In the genomic region with DNA sequence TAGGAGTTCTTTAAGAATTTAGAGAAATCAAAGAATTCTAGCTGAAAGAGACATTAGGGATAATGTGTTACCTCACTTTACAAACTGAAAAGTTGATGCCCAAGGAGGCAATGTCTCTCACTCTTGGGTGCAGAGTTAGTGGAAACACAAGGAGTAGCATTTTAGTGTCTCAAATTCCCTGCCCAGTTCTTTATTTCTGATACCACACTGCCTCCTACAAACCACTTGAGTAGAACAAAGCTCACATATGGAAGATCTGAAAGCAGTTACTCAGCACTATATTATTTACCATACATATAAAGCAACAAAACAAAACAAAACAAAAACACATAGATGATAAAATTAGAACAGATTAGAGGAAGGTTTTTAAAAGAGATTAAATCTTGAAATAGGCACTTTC, we compare ENCODE assay signal across 22 cellular contexts.
DNase-seq lines count a peak whose midpoint lies in the region; ATAC-seq and TF ChIP-seq lines count a peak whose summit lies in the region.
"Had no signal": no experiment of that assay in that cellular context is flagged by ENCODE, and none has a peak within 500 bp of the region (broad histone marks: within the 10 kb centered on the region; RNA-seq: fewer than 3 reads in every experiment).

No MANE protein-coding gene starts in this region.

- no peaks in the 10 kb centered on the region for H3K9me3 ChIP-seq in SK-N-MC (ENCODE audit: low read depth, low read length)
- no peaks in the 10 kb centered on the region for H3K9me3 ChIP-seq in trophoblast cell (ENCODE audit: insufficient read depth, low read depth, low read length)
- H3K9me3 ChIP-seq: psoas muscle, spleen, tibial artery had no signal

- POLR2A ChIA-PET in GM10248 (lab: Yijun Ruan, JAX), result no interaction called here

- H3K4me2 ChIP-seq in trophoblast cell (ENCODE audit: low read length), result no peak overlapping the region

- no peak overlapping the region for H3K4ac ChIP-seq in trophoblast cell (ENCODE audit: low read depth, low read length)

- H3K9me3 Mint-ChIP-seq in glutamatergic neuron (ENCODE audit: unreplicated experiment), result no peaks in the 10 kb centered on the region
- H3K9me3 Mint-ChIP-seq: CD14-positive monocyte; nephron; stimulated activated effector memory CD8-positive, alpha-beta T cell treated with anti-CD3 and anti-CD28 coated beads, Interleukin-12 subunit alpha, Interleukin-12 subunit beta, amount 100 ng/mL, for 72 hours had no signal

- DNase-seq in GM10248 (ENCODE audit: extremely low spot score) (no peak), HCEC 1CT (peak; percentile 4), SK-N-MC (ENCODE audit: low read depth, low spot score) (no peak), foreskin keratinocyte (no peak), trophoblast cell (no peak), NCI-H2029 (lab: John Stamatoyannopoulos, UW) (no peak), glutamatergic neuron (no peak), NCI-H774 (lab: John Stamatoyannopoulos, UW) (no peak)
- DNase-seq: activated CD4-positive, CD25-positive, alpha-beta regulatory T cell treated with anti-CD3 and anti-CD28 coated beads, Interleukin-2, amount 50 U/mL, for 72 hours; activated naive CD4-positive, alpha-beta T cell; head of caudate nucleus; islet precursor cell; NCI-H2029 treated with DMSO at 0.1 percent for 48 hours; NCI-H526; psoas muscle; spleen; tibial artery had no signal

- H3K4me1 ChIP-seq in foreskin keratinocyte (peaks cover 8% of the 10 kb centered on the region), trophoblast cell (ENCODE audit: control insufficient read depth in 1 of 2, insufficient read depth in 2 of 2, low read length in 2 of 2) (no peaks in the 10 kb centered on the region)

- H3K79me2 ChIP-seq in trophoblast cell (ENCODE audit: control insufficient read depth, insufficient read depth, low read length, poor library complexity), result no peaks in the 10 kb centered on the region

- no peak overlapping the region for H3K9ac ChIP-seq in SK-N-MC (ENCODE audit: insufficient read length)
- H3K9ac ChIP-seq in trophoblast cell (ENCODE audit: low read length), result no peak overlapping the region

- no peaks in the 10 kb centered on the region for H3K79me1 ChIP-seq in trophoblast cell (ENCODE audit: low read length)

- H3K4me3 ChIP-seq in SK-N-MC (no peak overlapping the region), trophoblast cell (ENCODE audit: low read depth, low read length) (no peak overlapping the region)
- H3K4me3 ChIP-seq: coronary artery, psoas muscle, spleen, tibial artery had no signal

- H2AK5ac ChIP-seq in trophoblast cell (ENCODE audit: low read length), result no peak overlapping the region

- H3K27me3 Mint-ChIP-seq in glutamatergic neuron (ENCODE audit: unreplicated experiment), result no peaks in the 10 kb centered on the region

- no peaks in the 10 kb centered on the region for H3K36me3 Mint-ChIP-seq in glutamatergic neuron (ENCODE audit: unreplicated experiment)
- H3K36me3 Mint-ChIP-seq: CD14-positive monocyte; stimulated activated effector memory CD8-positive, alpha-beta T cell treated with anti-CD3 and anti-CD28 coated beads, Interleukin-12 subunit alpha, Interleukin-12 subunit beta, amount 100 ng/mL, for 72 hours had no signal

- H3K27me3 ChIP-seq in foreskin keratinocyte (no peaks in the 10 kb centered on the region), trophoblast cell (ENCODE audit: insufficient read depth, low read length) (no peaks in the 10 kb centered on the region)
- H3K27me3 ChIP-seq: spleen, tibial artery had no signal

- CTCF ChIA-PET in GM10248 (lab: Yijun Ruan, JAX), result interaction anchor here (1.1 to 2.0 kb wide), 6 partner anchors 9 to 758 kb away, joined by 3 to 8 read pairs (median 4); no protein-coding TSS in a partner anchor

- no peak overlapping the region for H3K23ac ChIP-seq in trophoblast cell (ENCODE audit: low read length)

- H2BK12ac ChIP-seq in trophoblast cell (ENCODE audit: low read length), result no peak overlapping the region

- H3K18ac ChIP-seq in trophoblast cell (ENCODE audit: low read length), result no peak overlapping the region

- H3K4me1 Mint-ChIP-seq in glutamatergic neuron (ENCODE audit: low read depth, unreplicated experiment), result peaks cover 2% of the 10 kb centered on the region
- H3K4me1 Mint-ChIP-seq: nephron; stimulated activated effector memory CD8-positive, alpha-beta T cell treated with anti-CD3 and anti-CD28 coated beads, Interleukin-12 subunit alpha, Interleukin-12 subunit beta, amount 100 ng/mL, for 72 hours had no signal

- no peak overlapping the region for H3K14ac ChIP-seq in trophoblast cell (ENCODE audit: low read length)

- no peak overlapping the region for H3K4me3 Mint-ChIP-seq in glutamatergic neuron (ENCODE audit: unreplicated experiment)
- H3K4me3 Mint-ChIP-seq: CD14-positive monocyte; nephron; stimulated activated effector memory CD8-positive, alpha-beta T cell treated with anti-CD3 and anti-CD28 coated beads, Interleukin-12 subunit alpha, Interleukin-12 subunit beta, amount 100 ng/mL, for 72 hours had no signal

- H2AFZ ChIP-seq in trophoblast cell (ENCODE audit: insufficient read depth, low read length, poor library complexity), result no peak overlapping the region

- H4K12ac ChIP-seq in trophoblast cell (ENCODE audit: low read depth, low read length), result no peak overlapping the region

- peak overlapping the region; percentile 27; the same call in 1 of the 2 replicates for H3K27ac ChIP-seq in SK-N-MC
- H3K27ac ChIP-seq in foreskin keratinocyte, result no peak overlapping the region
- H3K27ac ChIP-seq in trophoblast cell (ENCODE audit: low read depth, low read length), result no peak overlapping the region
- H3K27ac ChIP-seq: coronary artery, epithelial cell of prostate, psoas muscle, spleen, tibial artery had no signal

- H2BK120ac ChIP-seq in trophoblast cell (ENCODE audit: insufficient read depth, low read length, poor library complexity), result no peak overlapping the region

- H3K27ac Mint-ChIP-seq in glutamatergic neuron (ENCODE audit: unreplicated experiment), result no peak overlapping the region
- H3K27ac Mint-ChIP-seq: CD14-positive monocyte; nephron; stimulated activated effector memory CD8-positive, alpha-beta T cell treated with anti-CD3 and anti-CD28 coated beads, Interleukin-12 subunit alpha, Interleukin-12 subunit beta, amount 100 ng/mL, for 72 hours had no signal

- H4K91ac ChIP-seq in trophoblast cell (ENCODE audit: low read depth, low read length), result no peak overlapping the region

- H3K36me3 ChIP-seq in SK-N-MC (ENCODE audit: insufficient read depth, low read length) (no peaks in the 10 kb centered on the region), trophoblast cell (ENCODE audit: control insufficient read depth in 1 of 2, insufficient read depth in 2 of 2, low read length in 2 of 2) (no peaks in the 10 kb centered on the region)
- H3K36me3 ChIP-seq: spleen, tibial artery had no signal

- no peak overlapping the region for H2BK5ac ChIP-seq in trophoblast cell (ENCODE audit: low read depth, low read length, poor library complexity)

- TF ChIP-seq CTCF in GM10248 (IDR thresholded peaks at IDR 0.05; ENCODE audit: control extremely low read depth, extremely low read depth, low read depth, missing control alignments) (peak; percentile 34), foreskin keratinocyte (conservative IDR thresholded peaks at IDR 0.05) (peak; percentile 31), glutamatergic neuron (IDR thresholded peaks at IDR 0.05; ENCODE audit: partially characterized antibody, unreplicated experiment) (no peak)

- ATAC-seq in foreskin keratinocyte, result no peak
- ATAC-seq: psoas muscle; stimulated activated effector memory CD8-positive, alpha-beta T cell treated with anti-CD3 and anti-CD28 coated beads, Interleukin-12 subunit alpha, Interleukin-12 subunit beta, amount 100 ng/mL, for 72 hours had no signal

- no peak overlapping the region for H4K8ac ChIP-seq in trophoblast cell (ENCODE audit: low read depth, low read length)
